In the genomic region with DNA sequence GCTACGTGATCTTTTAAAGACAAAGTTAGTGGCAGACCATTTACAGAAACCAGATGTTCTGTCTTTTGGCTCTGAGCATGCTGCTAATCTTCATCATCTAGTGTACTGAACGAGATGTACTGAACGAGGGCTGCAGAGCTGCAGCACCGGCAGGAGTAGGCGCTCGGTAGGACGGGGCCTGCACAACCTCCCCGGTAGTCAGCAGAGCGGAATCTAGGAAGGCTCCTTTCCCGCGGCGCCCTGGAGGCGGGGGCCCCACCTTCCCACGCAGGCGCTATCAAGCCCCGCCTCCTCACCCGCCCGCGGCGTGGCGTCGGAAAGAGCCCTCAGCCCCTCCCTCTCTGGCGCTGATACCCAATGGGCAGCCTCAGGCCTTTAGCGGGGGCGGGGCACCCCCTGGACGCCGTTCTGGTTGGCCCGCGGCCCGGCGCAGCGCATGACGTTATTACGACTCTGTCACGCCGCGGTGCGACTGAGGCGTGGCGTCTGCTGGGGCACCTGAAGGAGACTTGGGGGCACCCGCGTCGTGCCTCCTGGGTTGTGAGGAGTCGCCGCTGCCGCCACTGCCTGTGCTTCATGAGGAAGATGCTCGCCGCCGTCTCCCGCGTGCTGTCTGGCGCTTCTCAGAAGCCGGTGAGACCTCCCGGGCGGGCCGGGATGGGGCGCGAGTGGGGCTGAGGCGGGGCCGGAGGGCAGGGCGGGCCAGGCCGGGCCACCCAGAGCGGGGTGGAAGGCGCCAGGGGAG, we compare ENCODE assay signal across 8 cellular contexts. TPM values are rescaled to one million over a fixed set of nuclear protein-coding genes. Genes with fewer than 3 reads are reported as not detected.
DNase-seq lines count a peak whose midpoint lies in the region; ATAC-seq and TF ChIP-seq lines count a peak whose summit lies in the region.

A gene (plus strand): TSS at position 466 of the 745 bp plus-strand sequence. CDS start 111 bp downstream, at position 577.

- H3K4me1 Mint-ChIP-seq in H9 (peaks cover 7 to 9% of the 10 kb centered on the region in 2 experiments), nephron progenitor cell (peaks cover 15% of the 10 kb centered on the region)
- peaks cover 30% of the 10 kb centered on the region for H3K4me1 Mint-ChIP-seq in stimulated activated naive CD8-positive, alpha-beta T cell treated with anti-CD3 and anti-CD28 coated beads, Interleukin-15, amount 100 ng/mL, for 72 hours

- peak within 1 kb of the TSS; percentile 34 for H3K9ac ChIP-seq in H9 (ENCODE audit: extremely low read depth, insufficient read length, low read length)

- no peak within 1 kb of the TSS for H3K4ac ChIP-seq in H9 (ENCODE audit: low read depth, low read length)

- no peaks in the 10 kb centered on the region; the same call in 1 of the 2 replicates for H3K4me1 ChIP-seq in H9 (ENCODE audit: insufficient read depth, low read length)

- no peak within 1 kb of the TSS for H4K8ac ChIP-seq in H9 (replicated peaks; ENCODE audit: insufficient read length, low read depth, low read length)

- H2AFZ ChIP-seq in H9 (ENCODE audit: low read length), result no peak within 1 kb of the TSS

- no peak within 1 kb of the TSS for H2BK120ac ChIP-seq in H9 (ENCODE audit: low read depth, low read length, poor library complexity, severe bottlenecking)

- H3K9me3 ChIP-seq in H9 (ENCODE audit: control insufficient read depth, low read depth, low read length) (peaks cover 15% of the 10 kb centered on the region), MG63 (no peaks in the 10 kb centered on the region)

- DNase-seq in ELR (ENCODE audit: low read depth) (peak; percentile 92), H9 (peak; percentile 91), MG63 (peak; percentile 90), SHP77 treated with DMSO at 0.1 percent for 48 hours (lab: John Stamatoyannopoulos, UW) (peak; percentile 48), fibroblast of pulmonary artery (ENCODE audit: low read depth) (peak; percentile 90), nephron progenitor cell (peak; percentile 88)
- DNase-seq in activated effector memory CD4-positive, alpha-beta T cell treated with anti-CD3 and anti-CD28 coated beads, Interleukin-2, amount 50 U/mL, for 16 hours, result peak; percentile 97
- DNase-seq in stimulated activated naive CD8-positive, alpha-beta T cell treated with anti-CD3 and anti-CD28 coated beads, Interleukin-15, amount 100 ng/mL, for 72 hours, result peak; percentile 88 to 94

- no peak within 1 kb of the TSS for H3K23ac ChIP-seq in H9 (ENCODE audit: insufficient read length, low read depth, low read length)

- H2AK5ac ChIP-seq in H9 (ENCODE audit: insufficient read length, low read length), result no peak within 1 kb of the TSS

- peaks cover 2% of the 10 kb centered on the region; the same call in 1 of the 2 replicates for H3K36me3 ChIP-seq in MG63

- H3K27ac Mint-ChIP-seq in H9, result peak within 1 kb of the TSS in 2 of 3 experiments; percentile 15 to 85; a peak in 2 of 7 replicates
- H3K27ac Mint-ChIP-seq in nephron progenitor cell, result peak within 1 kb of the TSS; percentile 77
- peak within 1 kb of the TSS; percentile 86 to 96 for H3K27ac Mint-ChIP-seq in stimulated activated naive CD8-positive, alpha-beta T cell treated with anti-CD3 and anti-CD28 coated beads, Interleukin-15, amount 100 ng/mL, for 72 hours

- no peak within 1 kb of the TSS for H2BK15ac ChIP-seq in H9 (ENCODE audit: low read depth, low read length)

- no peak within 1 kb of the TSS for H3K27ac ChIP-seq in H9 (ENCODE audit: insufficient read length, low read depth, low read length)

- H3T11ph ChIP-seq in H9 (ENCODE audit: low read length), result no peak within 1 kb of the TSS

- H3K79me2 ChIP-seq in H9 (ENCODE audit: insufficient read depth, low read length), result peaks cover 11% of the 10 kb centered on the region

- H3K27me3 Mint-ChIP-seq in H9 (ENCODE audit: low read depth), result peaks cover 8% of the 10 kb centered on the region; the same call in 1 of the 2 replicates
- no peaks in the 10 kb centered on the region for H3K27me3 Mint-ChIP-seq in nephron progenitor cell (ENCODE audit: low read depth, poor library complexity)
- H3K27me3 Mint-ChIP-seq in stimulated activated naive CD8-positive, alpha-beta T cell treated with anti-CD3 and anti-CD28 coated beads, Interleukin-15, amount 100 ng/mL, for 72 hours, result no peaks in the 10 kb centered on the region

- peak within 1 kb of the TSS; percentile 81 to 86 for H3K4me3 Mint-ChIP-seq in H9
- peak within 1 kb of the TSS; percentile 86 for H3K4me3 Mint-ChIP-seq in nephron progenitor cell
- peak within 1 kb of the TSS; percentile 83 to 90 for H3K4me3 Mint-ChIP-seq in stimulated activated naive CD8-positive, alpha-beta T cell treated with anti-CD3 and anti-CD28 coated beads, Interleukin-15, amount 100 ng/mL, for 72 hours

- peak; percentile 98 for ATAC-seq in stimulated activated naive CD8-positive, alpha-beta T cell treated with anti-CD3 and anti-CD28 coated beads, Interleukin-15, amount 100 ng/mL, for 72 hours

- no peak within 1 kb of the TSS for H2BK20ac ChIP-seq in H9 (ENCODE audit: low read depth, low read length, poor library complexity, severe bottlenecking)

- no CpG with 5 or more reads among the region's 64 CpGs for WGBS in H9 (ENCODE audit: extremely low coverage, insufficient read length, low lambda C conversion rate)

- H3K9me3 Mint-ChIP-seq in H9 (peaks cover 69 to 70% of the 10 kb centered on the region in 2 experiments), nephron progenitor cell (peaks cover 52% of the 10 kb centered on the region)
- no peaks in the 10 kb centered on the region for H3K9me3 Mint-ChIP-seq in stimulated activated naive CD8-positive, alpha-beta T cell treated with anti-CD3 and anti-CD28 coated beads, Interleukin-15, amount 100 ng/mL, for 72 hours

- H3K14ac ChIP-seq in H9 (ENCODE audit: insufficient read depth, low read length), result no peak within 1 kb of the TSS

- no peak within 1 kb of the TSS for H2BK5ac ChIP-seq in H9 (ENCODE audit: insufficient read length, low read length)

- H3K36me3 Mint-ChIP-seq in H9 (ENCODE audit: insufficient read depth in 1 of 3, low read depth in 3 of 3), result peaks cover 0 to 8% (median 6%) of the 10 kb centered on the region in 3 experiments; a peak in 3 of 7 replicates
- H3K36me3 Mint-ChIP-seq in nephron progenitor cell (ENCODE audit: low read depth), result no peaks in the 10 kb centered on the region

- H3K56ac ChIP-seq in H9 (ENCODE audit: insufficient read length, low read depth, low read length), result no peak within 1 kb of the TSS

- peak within 1 kb of the TSS; percentile 48 for H3K4me2 ChIP-seq in H9 (ENCODE audit: insufficient read depth, insufficient read length, low read length)

- peak within 1 kb of the TSS; percentile 83 for H3K4me3 ChIP-seq in MG63
- peak within 1 kb of the TSS; percentile 71 for H3K4me3 ChIP-seq in fibroblast of pulmonary artery (replicated peaks; ENCODE audit: low read depth, low read length)

- no peaks in the 10 kb centered on the region for H3K79me1 ChIP-seq in H9 (ENCODE audit: insufficient read depth, low read depth, low read length, poor library complexity, severe bottlenecking)

- no peak within 1 kb of the TSS for H2BK12ac ChIP-seq in H9 (ENCODE audit: insufficient read length, low read depth, low read length)

- H3K23me2 ChIP-seq in H9 (ENCODE audit: insufficient read length, low read depth, low read length, poor library complexity, severe bottlenecking), result no peaks in the 10 kb centered on the region

- TF ChIP-seq CTCF in H9 (conservative IDR thresholded peaks at IDR 0.05) (no peak), fibroblast of pulmonary artery (IDR thresholded peaks at IDR 0.05; ENCODE audit: low read length, missing control alignments) (no peak), nephron progenitor cell (IDR thresholded peaks at IDR 0.05) (no peak)

- no peaks in the 10 kb centered on the region for H4K20me1 ChIP-seq in H9 (ENCODE audit: control insufficient read depth, insufficient read depth, insufficient read length)

- no peak within 1 kb of the TSS for H4K5ac ChIP-seq in H9 (ENCODE audit: insufficient read length, low read depth, low read length)

- H3K18ac ChIP-seq in H9 (ENCODE audit: insufficient read length, low read depth, low read length), result no peak within 1 kb of the TSS

- no peaks in the 10 kb centered on the region for H3K27me3 ChIP-seq in H9 (ENCODE audit: insufficient read depth, low read length)
- H3K27me3 ChIP-seq in MG63, result no peaks in the 10 kb centered on the region

- H4K91ac ChIP-seq in H9 (ENCODE audit: insufficient read length, low read depth, low read length), result no peak within 1 kb of the TSS

RNA-seq across cellular contexts. Expression of the gene that starts here (rescaled TPM):
- total RNA-seq in H9 (2021), result 214 and 219 TPM in 2 replicates
- total RNA-seq in MG63 (2014; rRNA removed; shearing (Covaris generic); ENCODE audit: low replicate concordance), result 158 and 347 TPM in 2 replicates
